In the genomic region with DNA sequence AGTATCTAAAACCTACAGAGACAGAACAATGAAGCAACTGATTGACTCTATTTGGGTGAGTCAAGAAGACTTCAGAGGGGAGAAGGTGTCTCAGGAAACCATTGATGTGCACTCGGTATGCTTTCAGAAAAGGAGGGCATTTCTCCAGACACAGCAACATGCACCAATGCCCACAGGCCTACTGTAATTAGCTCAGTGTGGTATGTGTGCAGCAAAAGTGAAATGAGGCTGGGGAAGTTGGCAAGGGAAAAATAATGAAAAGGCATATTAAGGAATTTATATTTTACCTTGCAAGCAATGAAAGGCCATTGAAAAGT, we compare ENCODE assay signal across 24 cellular contexts.
"Had no signal": no experiment of that assay in that cellular context is flagged by ENCODE, and none has a peak within 500 bp of the region (broad histone marks: within the 10 kb centered on the region; RNA-seq: fewer than 3 reads in every experiment).

No MANE protein-coding gene starts in this region.

- H3K36me3 Mint-ChIP-seq: naive thymus-derived CD4-positive, alpha-beta T cell; natural killer cell; neural progenitor cell; stimulated activated effector memory CD8-positive, alpha-beta T cell treated with anti-CD3 and anti-CD28 coated beads, Interleukin-12 subunit alpha, Interleukin-12 subunit beta, amount 100 ng/mL, for 72 hours; type B pancreatic cell had no signal

- DNase-seq: naive thymus-derived CD4-positive, alpha-beta T cell; natural killer cell; occipital lobe; ovary; right cardiac atrium; right lobe of liver; sigmoid colon; small intestine; stimulated activated CD4-positive, alpha-beta T cell treated with anti-CD3 and anti-CD28 coated beads, Interleukin-15, amount 100 ng/mL, for 24 hours; stimulated activated CD4-positive, alpha-beta T cell treated with anti-CD3 and anti-CD28 coated beads, Interleukin-2, amount 100 ng/mL, for 24 hours; stimulated activated CD4-positive, alpha-beta T cell treated with anti-CD3 and anti-CD28 coated beads, Interleukin-2, amount 100 ng/mL, for 48 hours; stimulated activated CD4-positive, alpha-beta T cell treated with anti-CD3 and anti-CD28 coated beads, Interleukin-4, amount 100 ng/mL, for 24 hours; stimulated activated naive CD4-positive, alpha-beta T cell; substantia nigra; testis; tibial artery; transverse colon; upper lobe of right lung; uterus had no signal

- H3K4me3 Mint-ChIP-seq: naive thymus-derived CD4-positive, alpha-beta T cell; natural killer cell; nephron; neural progenitor cell; stimulated activated effector memory CD8-positive, alpha-beta T cell treated with anti-CD3 and anti-CD28 coated beads, Interleukin-12 subunit alpha, Interleukin-12 subunit beta, amount 100 ng/mL, for 72 hours; stimulated activated naive CD8-positive, alpha-beta T cell treated with anti-CD3 and anti-CD28 coated beads, Interleukin-15, Interleukin-2, amounts not matched to agents 100 ng/mL and 50 ng/mL, for 24 hours; type B pancreatic cell had no signal

- ATAC-seq: naive thymus-derived CD4-positive, alpha-beta T cell; natural killer cell; right cardiac atrium; right lobe of liver; stimulated activated effector memory CD8-positive, alpha-beta T cell treated with anti-CD3 and anti-CD28 coated beads, Interleukin-12 subunit alpha, Interleukin-12 subunit beta, amount 100 ng/mL, for 72 hours; upper lobe of right lung had no signal

- H3K9me3 Mint-ChIP-seq: naive thymus-derived CD4-positive, alpha-beta T cell; nephron; neural progenitor cell; stimulated activated effector memory CD8-positive, alpha-beta T cell treated with anti-CD3 and anti-CD28 coated beads, Interleukin-12 subunit alpha, Interleukin-12 subunit beta, amount 100 ng/mL, for 72 hours; stimulated activated naive CD8-positive, alpha-beta T cell treated with anti-CD3 and anti-CD28 coated beads, Interleukin-15, Interleukin-2, amounts not matched to agents 100 ng/mL and 50 ng/mL, for 24 hours; type B pancreatic cell had no signal

- H3K27ac Mint-ChIP-seq: natural killer cell; neural progenitor cell; stimulated activated effector memory CD8-positive, alpha-beta T cell treated with anti-CD3 and anti-CD28 coated beads, Interleukin-12 subunit alpha, Interleukin-12 subunit beta, amount 100 ng/mL, for 72 hours; stimulated activated naive CD8-positive, alpha-beta T cell treated with anti-CD3 and anti-CD28 coated beads, Interleukin-15, Interleukin-2, amounts not matched to agents 100 ng/mL and 50 ng/mL, for 24 hours; type B pancreatic cell had no signal

- H3K4me1 Mint-ChIP-seq: stimulated activated effector memory CD8-positive, alpha-beta T cell treated with anti-CD3 and anti-CD28 coated beads, Interleukin-12 subunit alpha, Interleukin-12 subunit beta, amount 100 ng/mL, for 72 hours had no signal

- H3K27me3 Mint-ChIP-seq: stimulated activated naive CD8-positive, alpha-beta T cell treated with anti-CD3 and anti-CD28 coated beads, Interleukin-15, Interleukin-2, amounts not matched to agents 100 ng/mL and 50 ng/mL, for 24 hours; type B pancreatic cell had no signal
